9 cellular contexts compared by ENCODE assay signal in genomic region chr2:104733544-104733943, GRCh38.
DNase-seq lines count a peak whose midpoint lies in the region; ATAC-seq, FAIRE-seq and TF ChIP-seq lines count a peak whose summit lies in the region.
"Had no signal": no experiment of that assay in that cellular context is flagged by ENCODE, and none has a peak within 500 bp of the region (broad histone marks: within the 10 kb centered on the region; RNA-seq: fewer than 3 reads in every experiment).

No MANE protein-coding gene starts in this region.

- no peak overlapping the region for H3K4me3 ChIP-seq in OCI-LY7 (ENCODE audit: low read depth, low read length, poor library complexity, severe bottlenecking)
- H3K4me3 ChIP-seq in kidney (ENCODE audit: low read length in 2 of 2) = no peak overlapping the region

- peaks cover 9 to 12% (median 10%) of the 10 kb centered on the region in 4 donors for H3K4me1 Mint-ChIP-seq in naive thymus-derived CD8-positive, alpha-beta T cell

- no peak overlapping the region for H3K27ac Mint-ChIP-seq in naive thymus-derived CD8-positive, alpha-beta T cell

- H3K4me3 Mint-ChIP-seq in naive thymus-derived CD8-positive, alpha-beta T cell = no peak overlapping the region

- no TSS peak for BruUV-seq in OCI-LY7 (replicated peaks; lab: Mats Ljungman, UMichigan)

- no peaks in the 10 kb centered on the region for H3K4me1 ChIP-seq in OCI-LY7 (ENCODE audit: insufficient read depth, low read length, poor library complexity, severe bottlenecking)
- no peaks in the 10 kb centered on the region for H3K4me1 ChIP-seq in kidney (ENCODE audit: control insufficient read depth in 1 of 2, insufficient read depth in 1 of 2, low read depth in 1 of 2, low read length in 2 of 2)

- no peaks in the 10 kb centered on the region for H4K20me1 ChIP-seq in OCI-LY7 (ENCODE audit: insufficient read depth, low read length)

- no peak overlapping the region for H2AFZ ChIP-seq in OCI-LY7 (ENCODE audit: low read length)

- peak; percentile 9 for DNase-seq in CMK (ENCODE audit: low read depth)
- peak; percentile 7 for DNase-seq in GM18507 (ENCODE audit: extremely low spot score, insufficient read length, low read depth)
- DNase-seq in OCI-LY7 (ENCODE audit: low spot score) = peak; percentile 52
- DNase-seq in kidney = no peak
- DNase-seq in AG20443 (ENCODE audit: low spot score) = no peak
- DNase-seq in putamen (ENCODE audit: low spot score) = no peak
- DNase-seq in naive thymus-derived CD8-positive, alpha-beta T cell = no peak

- TF ChIP-seq CTCF in OCI-LY7 (conservative IDR thresholded peaks at IDR 0.05; ENCODE audit: low read length) (peak; percentile 74), kidney (IDR thresholded peaks at IDR 0.05; ENCODE audit: borderline replicate concordance, extremely low read depth, insufficient read depth) (peak; percentile 32)

- H3K27me3 Mint-ChIP-seq in naive thymus-derived CD8-positive, alpha-beta T cell = peaks cover 0 to 16% (median 3%) of the 10 kb centered on the region in 5 donors

- H3K9me3 Mint-ChIP-seq in naive thymus-derived CD8-positive, alpha-beta T cell = peaks cover 0 to 27% (median 9%) of the 10 kb centered on the region in 9 donors

- intact Hi-C loops in OCI-LY7 (cut with micrococcal nuclease; ENCODE audit: unreplicated experiment) = loop anchor here (10.0 kb wide), 1 partner anchor 141 kb away; no protein-coding TSS in a partner anchor
- intact Hi-C loops in kidney (cut with DNase I) = no loop called here

- CTCF ChIA-PET in OCI-LY7 (lab: Charles Lee; ENCODE audit: unreplicated experiment) = no interaction called here

- H3K36me3 ChIP-seq in OCI-LY7 (ENCODE audit: insufficient read depth, low read length) = no peaks in the 10 kb centered on the region
- H3K36me3 ChIP-seq in kidney (ENCODE audit: control insufficient read depth in 1 of 2, insufficient read depth in 2 of 2, low read length in 2 of 2) = no peaks in the 10 kb centered on the region

- H3K36me3 Mint-ChIP-seq in naive thymus-derived CD8-positive, alpha-beta T cell = peaks cover 0 to 17% (median 0%) of the 10 kb centered on the region in 3 donors

- POLR2A ChIA-PET in OCI-LY7 (lab: Charles Lee) = no interaction called here
- POLR2A ChIA-PET in naive thymus-derived CD8-positive, alpha-beta T cell (lab: Charles Lee) = no interaction called here

- H3K9me2 ChIP-seq in OCI-LY7 (ENCODE audit: insufficient read depth, low read length) = 0 out of 2 replicates have a peak, but pooled peaks cover 3% of the 10 kb centered on the region

- H3K9me3 ChIP-seq in OCI-LY7 (ENCODE audit: low read length) = no peaks in the 10 kb centered on the region
- H3K9me3 ChIP-seq in kidney (ENCODE audit: control insufficient read depth in 1 of 2, low read length in 2 of 2) = peaks cover 3 to 5% of the 10 kb centered on the region in 2 donors

- FAIRE-seq in GM18507 (lab: Jason Lieb, UNC) (peak; percentile 60), kidney (lab: Jason Lieb, UNC) (no peak)

- ATAC-seq in HG02759 (IDR thresholded peaks at IDR 0.05; ENCODE audit: unreplicated experiment) = peak; percentile 89
- ATAC-seq in naive thymus-derived CD8-positive, alpha-beta T cell = no peak

- no peak overlapping the region for H3K4me2 ChIP-seq in OCI-LY7 (ENCODE audit: low read length)

- H3K27ac ChIP-seq in OCI-LY7 (ENCODE audit: low read depth, low read length, poor library complexity, severe bottlenecking) = no peak overlapping the region
- H3K27ac ChIP-seq in kidney (ENCODE audit: low read depth in 2 of 2, low read length in 2 of 2) = no peak overlapping the region
- H3K27ac ChIP-seq: epithelial cell of prostate had no signal

- H3K9ac ChIP-seq in kidney (ENCODE audit: low read length in 2 of 2) = no peak overlapping the region

- no peaks in the 10 kb centered on the region for H3K79me2 ChIP-seq in OCI-LY7 (ENCODE audit: insufficient read depth, low read depth, low read length)

Comparison
In these comparisons a context has a peak if more than half of its experiments do, and no peak if none do; other contexts are left out.
1. DNase-seq: peak in CMK (single experiment), GM18507 (single experiment) and OCI-LY7 (single experiment); none in kidney (single experiment), AG20443 (single experiment), putamen (single experiment) and naive thymus-derived CD8-positive, alpha-beta T cell (0 of 10).